In the genomic region with DNA sequence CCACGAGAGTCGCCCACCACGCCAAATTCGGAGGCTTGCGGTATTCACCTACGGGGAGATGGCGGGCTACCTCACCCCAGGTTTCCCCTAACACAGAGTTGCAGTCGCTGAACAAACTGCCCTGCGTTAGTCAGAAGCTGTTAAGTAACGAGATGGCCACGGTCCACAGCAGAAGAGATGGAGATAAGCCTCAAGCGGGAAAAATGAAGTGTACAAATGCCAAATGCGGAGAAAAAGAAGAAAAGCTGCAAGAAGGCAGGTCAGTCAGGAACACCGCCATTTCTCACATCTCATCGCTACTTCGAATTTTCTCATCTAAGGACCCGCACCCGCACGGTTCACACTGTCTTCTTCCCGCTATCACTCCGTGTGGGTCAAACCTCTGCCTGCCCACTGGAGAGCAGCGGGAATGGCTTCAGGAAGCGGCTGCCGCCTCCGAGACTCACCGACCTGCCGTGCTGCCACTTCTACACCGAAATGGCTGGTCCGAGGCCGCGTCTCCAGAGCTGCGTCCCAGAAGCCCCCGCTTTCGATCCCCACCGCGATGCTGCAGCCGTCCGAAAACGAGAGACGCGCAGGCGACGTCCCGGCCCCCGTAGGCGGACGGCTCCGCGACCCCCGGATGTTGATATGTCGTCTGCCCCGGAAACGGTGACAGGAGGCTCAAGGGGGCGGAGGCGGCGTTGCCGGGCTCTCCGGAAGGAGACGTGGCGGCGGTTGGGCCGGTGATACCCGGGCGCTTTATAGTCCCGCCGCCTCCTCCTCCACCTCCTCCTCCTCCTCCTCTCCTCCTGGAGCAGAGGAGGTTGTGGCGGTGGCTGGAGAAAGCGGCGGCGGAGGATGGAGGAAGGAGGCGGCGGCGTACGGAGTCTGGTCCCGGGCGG, we compare ENCODE assay signal across 8 cellular contexts. TPM values are rescaled to one million over a fixed set of nuclear protein-coding genes. Genes with fewer than 3 reads are reported as not detected.
A peak's percentile ranks its signal among the peaks of the same experiment; 100 is the strongest.
DNase-seq lines count a peak whose midpoint lies in the region; ATAC-seq and TF ChIP-seq lines count a peak whose summit lies in the region.

A gene with protein sequence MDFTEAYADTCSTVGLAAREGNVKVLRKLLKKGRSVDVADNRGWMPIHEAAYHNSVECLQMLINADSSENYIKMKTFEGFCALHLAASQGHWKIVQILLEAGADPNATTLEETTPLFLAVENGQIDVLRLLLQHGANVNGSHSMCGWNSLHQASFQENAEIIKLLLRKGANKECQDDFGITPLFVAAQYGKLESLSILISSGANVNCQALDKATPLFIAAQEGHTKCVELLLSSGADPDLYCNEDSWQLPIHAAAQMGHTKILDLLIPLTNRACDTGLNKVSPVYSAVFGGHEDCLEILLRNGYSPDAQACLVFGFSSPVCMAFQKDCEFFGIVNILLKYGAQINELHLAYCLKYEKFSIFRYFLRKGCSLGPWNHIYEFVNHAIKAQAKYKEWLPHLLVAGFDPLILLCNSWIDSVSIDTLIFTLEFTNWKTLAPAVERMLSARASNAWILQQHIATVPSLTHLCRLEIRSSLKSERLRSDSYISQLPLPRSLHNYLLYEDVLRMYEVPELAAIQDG (minus strand): TSS at position 583 of the 884 bp plus-strand sequence. CDS start 21,381 bp downstream, outside the sequence.
Gene ERLEC1, plus strand, starts transcription at position 674 of the 884 bp plus-strand sequence. Its CDS starts 167 bp downstream, at position 841.

- DNase-seq in DMS53 (lab: John Stamatoyannopoulos, UW) (peak; percentile 90), KBM-7 (peak; percentile 92), Peyer's patch (peak; percentile 89 to 95 (median 90)), esophagus muscularis mucosa (ENCODE audit: extremely low spot score) (peak; percentile 94)
- DNase-seq in activated T-cell treated with anti-CD3 and anti-CD28 coated beads, Interleukin-2, amount 50 U/mL, for 48 hours: peak; percentile 88 to 91
- peak; percentile 77 to 86 for DNase-seq in stimulated activated CD8-positive, alpha-beta memory T cell treated with anti-CD3 and anti-CD28 coated beads, Interleukin-7, amount 100 ng/mL, for 4 hours (ENCODE audit: low read depth in 2 of 2)

- H3K27ac ChIP-seq in Peyer's patch (peak within 1 kb of the TSS; percentile 67 to 89 (median 79)), esophagus muscularis mucosa (replicated peaks in 1 of 4) (peak within 1 kb of the TSS; percentile 81 to 85 (median 84)), muscle layer of duodenum (ENCODE audit: low read length) (peak within 1 kb of the TSS; percentile 92)

- TF ChIP-seq EP300 in esophagus muscularis mucosa (IDR thresholded peaks at IDR 0.05): no peak

- TF ChIP-seq POLR2A in Peyer's patch (IDR thresholded peaks at IDR 0.05) (peak; percentile 36 to 45), esophagus muscularis mucosa (IDR thresholded peaks at IDR 0.05; ENCODE audit: low read depth) (peak; percentile 47)

- peak within 1 kb of the TSS; percentile 64 to 87 (median 82) for H3K4me3 ChIP-seq in Peyer's patch
- H3K4me3 ChIP-seq in esophagus muscularis mucosa: peak within 1 kb of the TSS; percentile 74 to 93 (median 84)
- H3K4me3 ChIP-seq in muscle layer of duodenum (ENCODE audit: low read depth in 1 of 2, low read length in 2 of 2): peak within 1 kb of the TSS; percentile 98 to 100

- in situ Hi-C loops in KBM-7 (cut with MboI; ENCODE audit: low pct_unique_long_range_greater_than_20kb, low sequenced_read_pairs): no loop called here

- H3K36me3 ChIP-seq in Peyer's patch (peaks cover 0 to 6% (median 0%) of the 10 kb centered on the region in 3 donors), esophagus muscularis mucosa (peaks cover 0 to 3% (median under 1%) of the 10 kb centered on the region in 4 donors), muscle layer of duodenum (ENCODE audit: control insufficient read depth in 1 of 2, insufficient read depth in 2 of 2, low read length in 2 of 2) (peaks cover 0 to 5% of the 10 kb centered on the region in 2 donors)

- peak; percentile 94 for ATAC-seq in GM21723 (IDR thresholded peaks at IDR 0.05; ENCODE audit: unreplicated experiment)

- intact Hi-C loops in esophagus muscularis mucosa (cut with DNase I): no loop called here

- H3K4me1 ChIP-seq in Peyer's patch (peaks cover 3 to 27% (median 11%) of the 10 kb centered on the region in 4 donors), esophagus muscularis mucosa (peaks cover 29 to 69% (median 53%) of the 10 kb centered on the region in 4 donors), muscle layer of duodenum (ENCODE audit: control insufficient read depth in 1 of 2, insufficient read depth in 2 of 2, low read length in 2 of 2) (peaks cover 13 to 48% of the 10 kb centered on the region in 2 donors)

- under 1% methylated on average over 55 of the region's 76 CpGs for WGBS in esophagus muscularis mucosa

- H3K27me3 ChIP-seq in Peyer's patch: no peaks in the 10 kb centered on the region
- H3K27me3 ChIP-seq in esophagus muscularis mucosa: no peaks in the 10 kb centered on the region
- no peaks in the 10 kb centered on the region for H3K27me3 ChIP-seq in muscle layer of duodenum (ENCODE audit: low read depth, low read length)

- no peaks in the 10 kb centered on the region for H3K9me3 ChIP-seq in Peyer's patch
- no peaks in the 10 kb centered on the region for H3K9me3 ChIP-seq in esophagus muscularis mucosa
- H3K9me3 ChIP-seq in muscle layer of duodenum (ENCODE audit: control insufficient read depth in 1 of 2, low read length in 2 of 2): no peaks in the 10 kb centered on the region

- TF ChIP-seq CTCF in Peyer's patch (IDR thresholded peaks at IDR 0.05): peak in 1 of 6 experiments; percentile 25
- peak in 2 of 3 experiments; percentile 7 to 22 for TF ChIP-seq CTCF in esophagus muscularis mucosa (IDR thresholded peaks at IDR 0.05)

RNA-seq across cellular contexts. Expression of the first gene that starts in this region (rescaled TPM):
- 10 to 100 TPM; 11.7 to 30.5 (median 18.3) TPM for total RNA-seq in Peyer's patch
- total RNA-seq in esophagus muscularis mucosa: 10 to 100 TPM in 3 of 4 donors, 1 to 10 TPM in 1; 10.0 to 15.0 (median 13.2) TPM

RNA-seq across cellular contexts. Expression of gene ERLEC1, which starts in this region (rescaled TPM):
- total RNA-seq in Peyer's patch: 10 to 100 TPM; 28.1 to 69.3 (median 55.4) TPM
- 10 to 100 TPM; 54.8 to 81.9 (median 61.1) TPM for total RNA-seq in esophagus muscularis mucosa

Comparison
In these comparisons a context has a peak if more than half of its experiments do, and no peak if none do; other contexts are left out.
1. Peak in every context shown above with its lines: DNase-seq, ATAC-seq, H3K4me3 ChIP-seq and H3K27ac ChIP-seq.